9 cellular contexts compared by ENCODE assay signal in the genomic region with DNA sequence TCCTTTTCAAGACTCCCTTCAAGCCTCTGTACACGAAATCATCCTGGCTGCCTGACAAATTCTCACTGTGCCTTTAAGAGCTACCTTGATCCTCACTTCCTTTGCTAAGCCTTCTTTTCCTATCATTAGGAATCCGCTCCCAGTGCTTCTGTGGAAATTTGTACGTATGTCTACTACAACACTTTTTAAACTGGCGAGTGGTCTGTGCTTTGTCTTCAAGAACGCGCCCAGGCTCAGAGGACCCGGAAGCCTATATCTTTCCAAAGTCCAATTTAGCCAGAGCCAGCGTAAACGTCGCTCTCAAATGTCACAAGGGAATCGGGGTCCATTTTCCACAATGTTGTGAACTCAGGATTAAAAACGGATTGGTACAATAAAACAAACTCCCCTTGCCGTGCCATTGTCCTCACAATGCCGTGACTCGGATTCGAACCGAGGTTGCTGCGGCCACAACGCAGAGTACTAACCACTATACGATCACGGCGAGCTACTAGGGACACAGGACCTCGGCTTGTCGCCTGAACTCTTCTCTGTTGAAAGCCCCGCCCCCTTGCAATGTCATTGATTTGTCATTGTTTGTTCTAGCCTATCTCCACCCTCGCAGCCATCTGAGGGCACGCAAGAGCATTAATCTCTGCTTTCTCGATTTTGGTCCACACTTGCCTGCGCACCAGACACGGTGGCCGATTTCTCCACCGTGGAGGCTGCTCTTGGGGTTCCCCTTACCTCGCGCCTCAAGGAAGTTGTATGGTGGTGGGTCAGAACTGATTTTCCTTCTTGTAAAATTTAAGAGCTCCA. TPM values are rescaled to one million over a fixed set of nuclear protein-coding genes. Genes with fewer than 3 reads are reported as not detected.
DNase-seq lines count a peak whose midpoint lies in the region; ATAC-seq and TF ChIP-seq lines count a peak whose summit lies in the region.
"Had no signal": no experiment of that assay in that cellular context is flagged by ENCODE, and none has a peak within 500 bp of the region (broad histone marks: within the 10 kb centered on the region; RNA-seq: fewer than 3 reads in every experiment).

No MANE protein-coding gene starts in this region.

- peaks cover 5% of the 10 kb centered on the region for H3K36me3 Mint-ChIP-seq in CD8-positive, alpha-beta T cell
- H3K36me3 Mint-ChIP-seq in endothelial cell (ENCODE audit: low read depth, unreplicated experiment), result peaks cover 14% of the 10 kb centered on the region

- ATAC-seq in CD8-positive, alpha-beta T cell, result peak; percentile 68
- peak; percentile 40 for ATAC-seq in GM19467 (IDR thresholded peaks at IDR 0.05; ENCODE audit: unreplicated experiment)

- CTCF ChIA-PET in CD8-positive, alpha-beta T cell (lab: Charles Lee), result interaction anchor here (0.8 to 6.0 kb wide), 6 partner anchors 15 to 257 kb away, joined by 3 to 34 read pairs (median 5); no protein-coding TSS in a partner anchor

- H3K4me1 ChIP-seq in CD8-positive, alpha-beta T cell (ENCODE audit: insufficient read depth, low read length), result peaks cover 11% of the 10 kb centered on the region

- POLR2A ChIA-PET in CD8-positive, alpha-beta T cell (lab: Charles Lee), result interaction anchor here (0.7 to 5.1 kb wide), 19 partner anchors 10 to 536 kb away, joined by 3 to 107 read pairs (median 5); a partner anchor contains a TSS

- peaks cover 13% of the 10 kb centered on the region for H3K4me1 Mint-ChIP-seq in CD8-positive, alpha-beta T cell (ENCODE audit: low read depth)
- H3K4me1 Mint-ChIP-seq in endothelial cell (ENCODE audit: unreplicated experiment), result peaks cover 15% of the 10 kb centered on the region

- H3K4me3 Mint-ChIP-seq in CD8-positive, alpha-beta T cell, result no peak overlapping the region
- H3K4me3 Mint-ChIP-seq in endothelial cell (ENCODE audit: unreplicated experiment), result no peak overlapping the region
- H3K4me3 Mint-ChIP-seq: nephron had no signal

- H3K27me3 ChIP-seq in CD8-positive, alpha-beta T cell (ENCODE audit: insufficient read depth, low read length), result no peaks in the 10 kb centered on the region
- H3K27me3 ChIP-seq in HL-60 (ENCODE audit: insufficient read depth, poor library complexity, severe bottlenecking), result no peaks in the 10 kb centered on the region

- peak overlapping the region; percentile 92 for H3K27ac ChIP-seq in CD8-positive, alpha-beta T cell (ENCODE audit: low read depth, low read length)
- H3K27ac ChIP-seq in HL-60 (replicated peaks), result peak overlapping the region; percentile 77

- no peak overlapping the region for H3K27ac Mint-ChIP-seq in CD8-positive, alpha-beta T cell
- H3K27ac Mint-ChIP-seq in endothelial cell (ENCODE audit: unreplicated experiment), result no peak overlapping the region
- H3K27ac Mint-ChIP-seq: nephron had no signal

- intact Hi-C loops in CD8-positive, alpha-beta T cell (cut with DNase I, micrococcal nuclease), result loop anchor here (1.0 to 10.0 kb wide), 10 partner anchors 33 to 773 kb away; a partner anchor contains a TSS

- H3K36me3 ChIP-seq in CD8-positive, alpha-beta T cell (ENCODE audit: insufficient read depth, low read length), result no peaks in the 10 kb centered on the region

- no peaks in the 10 kb centered on the region for H3K9me3 ChIP-seq in CD8-positive, alpha-beta T cell (ENCODE audit: low read length)

- DNase-seq in CD8-positive, alpha-beta T cell, result peak; percentile 93 to 99 (median 97)
- DNase-seq in HL-60 (ENCODE audit: low read depth in 1 of 2, low spot score in 1 of 2) (peak; percentile 92 to 95), endothelial cell (ENCODE audit: low spot score) (peak; percentile 96), middle frontal gyrus (ENCODE audit: extremely low spot score, low spot score) (peak; percentile 95)
- peak; percentile 89 for DNase-seq in NK-92 treated with Interleukin-12 subunit alpha and Interleukin-12 subunit beta, amount 100 ng/mL, for 24 hours (lab: John Stamatoyannopoulos, UW)
- DNase-seq in activated CD8-positive, alpha-beta memory T cell treated with anti-CD3 and anti-CD28 coated beads for 4 hours (ENCODE audit: low read depth in 2 of 2), result peak; percentile 93 to 96
- peak; percentile 94 to 97 for DNase-seq in stimulated activated CD8-positive, alpha-beta memory T cell treated with anti-CD3 and anti-CD28 coated beads, Interleukin-2, amount 100 ng/mL, for 1 hour (ENCODE audit: low read depth in 2 of 2)

- H3K4me3 ChIP-seq in CD8-positive, alpha-beta T cell (ENCODE audit: low read depth, low read length), result peak overlapping the region; percentile 72
- H3K4me3 ChIP-seq in HL-60 (replicated peaks; ENCODE audit: insufficient read depth, low read length), result peak overlapping the region; percentile 93

- no peaks in the 10 kb centered on the region for H3K9me3 Mint-ChIP-seq in CD8-positive, alpha-beta T cell
- H3K9me3 Mint-ChIP-seq in endothelial cell (ENCODE audit: unreplicated experiment), result no peaks in the 10 kb centered on the region
- H3K9me3 Mint-ChIP-seq: nephron had no signal

- TF ChIP-seq CTCF in CD8-positive, alpha-beta T cell (IDR thresholded peaks at IDR 0.05), result no peak
- no peak for TF ChIP-seq CTCF in HL-60 (IDR thresholded peaks at IDR 0.05; ENCODE audit: insufficient read depth, low read length)
- TF ChIP-seq CTCF in endothelial cell (IDR thresholded peaks at IDR 0.05; ENCODE audit: unreplicated experiment), result no peak

- no peaks in the 10 kb centered on the region for H3K27me3 Mint-ChIP-seq in CD8-positive, alpha-beta T cell (ENCODE audit: low read depth)
- peaks cover 21% of the 10 kb centered on the region for H3K27me3 Mint-ChIP-seq in endothelial cell (ENCODE audit: unreplicated experiment)

RNA-seq across cellular contexts. Expression of a gene that starts 12.4 kb away (rescaled TPM):
- 1 to 10 TPM; 5.0 to 5.6 TPM for total RNA-seq in CD8-positive, alpha-beta T cell
- 23.0 TPM for total RNA-seq in endothelial cell (ENCODE audit: unreplicated experiment)

RNA-seq across cellular contexts. Expression of a gene that starts 51.8 kb away (rescaled TPM):
- total RNA-seq in CD8-positive, alpha-beta T cell, result not detected
- total RNA-seq in endothelial cell (ENCODE audit: unreplicated experiment), result not detected

Comparison
In these comparisons a context has a peak if more than half of its experiments do, and no peak if none do; other contexts are left out.
1. Peak in every context shown above with its lines: DNase-seq, ATAC-seq, H3K4me3 ChIP-seq and H3K27ac ChIP-seq.